9 cellular contexts compared by ENCODE assay signal in genomic region chr11:46672381-46672839, GRCh38. TPM values are rescaled to one million over a fixed set of nuclear protein-coding genes. Genes with fewer than 3 reads are reported as not detected.
DNase-seq lines count a peak whose midpoint lies in the region; ATAC-seq and TF ChIP-seq lines count a peak whose summit lies in the region.
"Had no signal": no experiment of that assay in that cellular context is flagged by ENCODE, and none has a peak within 500 bp of the region (broad histone marks: within the 10 kb centered on the region; RNA-seq: fewer than 3 reads in every experiment).

No MANE protein-coding gene starts in this region.

- H3K9me3 Mint-ChIP-seq in T-helper 1 cell treated with Interleukin-12 subunit alpha and Interleukin-12 subunit beta and Interleukin-4 antibody, amounts not matched to agents 30 μg/mL and 1 μg/mL, for 36 hours, result no peaks in the 10 kb centered on the region
- H3K9me3 Mint-ChIP-seq in nephron (no peaks in the 10 kb centered on the region), chondrocyte (ENCODE audit: low read depth) (no peaks in the 10 kb centered on the region)

- no peak for TF ChIP-seq POLR2A in body of pancreas (IDR thresholded peaks at IDR 0.05)

- no peak for DNase-seq in T-helper 1 cell
- DNase-seq in MV-4-11 (lab: John Stamatoyannopoulos, UW), result peak; percentile 86
- no peak for DNase-seq in body of pancreas
- no peak for DNase-seq in NCI-H226
- DNase-seq in NCI-H1436 (lab: John Stamatoyannopoulos, UW), result no peak
- DNase-seq in chondrocyte (ENCODE audit: low spot score), result no peak

- H3K27me3 Mint-ChIP-seq in T-helper 1 cell treated with Interleukin-12 subunit alpha and Interleukin-12 subunit beta and Interleukin-4 antibody, amounts not matched to agents 30 μg/mL and 1 μg/mL, for 36 hours (ENCODE audit: low read depth), result no peaks in the 10 kb centered on the region
- no peaks in the 10 kb centered on the region for H3K27me3 Mint-ChIP-seq in nephron (ENCODE audit: low read depth)
- H3K27me3 Mint-ChIP-seq in chondrocyte (ENCODE audit: low read depth), result no peaks in the 10 kb centered on the region

- 22 to 65% methylated on average over 2 to 7 of the region's 7 CpGs for WGBS in body of pancreas, 2 donors

- intact Hi-C loops in body of pancreas (cut with DNase I), result no loop called here

- peaks cover 6 to 28% of the 10 kb centered on the region in 2 donors for H3K36me3 ChIP-seq in body of pancreas (replicated peaks in 1 of 2; ENCODE audit: insufficient read depth in 1 of 2, low read depth in 2 of 2)

- H3K36me3 Mint-ChIP-seq in T-helper 1 cell treated with Interleukin-12 subunit alpha and Interleukin-12 subunit beta and Interleukin-4 antibody, amounts not matched to agents 30 μg/mL and 1 μg/mL, for 36 hours (ENCODE audit: low read depth), result peaks cover 46% of the 10 kb centered on the region
- peaks cover 61% of the 10 kb centered on the region for H3K36me3 Mint-ChIP-seq in nephron (ENCODE audit: low read depth)
- H3K36me3 Mint-ChIP-seq in chondrocyte (ENCODE audit: low read depth), result peaks cover 28% of the 10 kb centered on the region

- ATAC-seq in body of pancreas, result no peak

- peak overlapping the region; percentile 86 for H3K27ac Mint-ChIP-seq in T-helper 1 cell treated with Interleukin-12 subunit alpha and Interleukin-12 subunit beta and Interleukin-4 antibody, amounts not matched to agents 30 μg/mL and 1 μg/mL, for 36 hours
- H3K27ac Mint-ChIP-seq in nephron, result peak overlapping the region in 2 of 3 experiments; percentile 23 to 27
- H3K27ac Mint-ChIP-seq in chondrocyte (ENCODE audit: unreplicated experiment), result no peak overlapping the region

- H3K27ac ChIP-seq in body of pancreas, result peak overlapping the region in 3 of 4 donors; percentile 26 to 83 (median 82)

- no peak overlapping the region for H3K4me3 Mint-ChIP-seq in T-helper 1 cell treated with Interleukin-12 subunit alpha and Interleukin-12 subunit beta and Interleukin-4 antibody, amounts not matched to agents 30 μg/mL and 1 μg/mL, for 36 hours
- H3K4me3 Mint-ChIP-seq in nephron (no peak overlapping the region), chondrocyte (ENCODE audit: unreplicated experiment) (no peak overlapping the region)

- H3K4me1 ChIP-seq in body of pancreas, result peaks cover 35% of the 10 kb centered on the region

- TF ChIP-seq CTCF in body of pancreas (IDR thresholded peaks at IDR 0.05), result no peak
- no peak for TF ChIP-seq CTCF in nephron (IDR thresholded peaks at IDR 0.05; ENCODE audit: unreplicated experiment in 3 of 3)
- TF ChIP-seq CTCF in chondrocyte (IDR thresholded peaks at IDR 0.05), result no peak

- no peaks in the 10 kb centered on the region for H3K27me3 ChIP-seq in body of pancreas

- H3K4me3 ChIP-seq in body of pancreas, result no peak overlapping the region

- H3K4me1 Mint-ChIP-seq in T-helper 1 cell treated with Interleukin-12 subunit alpha and Interleukin-12 subunit beta and Interleukin-4 antibody, amounts not matched to agents 30 μg/mL and 1 μg/mL, for 36 hours (ENCODE audit: low read depth), result peaks cover 49% of the 10 kb centered on the region
- H3K4me1 Mint-ChIP-seq in nephron (peaks cover 42% of the 10 kb centered on the region), chondrocyte (ENCODE audit: low read depth) (peaks cover 20% of the 10 kb centered on the region)

- no peaks in the 10 kb centered on the region for H3K9me3 ChIP-seq in body of pancreas

RNA-seq across cellular contexts. Expression of gene ARHGAP1, which starts 28.0 kb away (rescaled TPM):
- total RNA-seq in body of pancreas (10 to 100 TPM; 27.8 to 43.5 TPM), chondrocyte (109 to 163 TPM (median 155 TPM) in 3 replicates)

RNA-seq across cellular contexts. Expression of gene ZNF408, which starts 28.4 kb away (rescaled TPM):
- total RNA-seq in body of pancreas, result 1 to 10 TPM; 6.5 to 7.9 TPM
- total RNA-seq in chondrocyte, result 12.3 to 15.5 TPM (median 14.6 TPM) in 3 replicates

RNA-seq across cellular contexts. Expression of gene F2, which starts 46.6 kb away (rescaled TPM):
- total RNA-seq in body of pancreas, result not detected
- total RNA-seq in chondrocyte, result 0.25 TPM in 1 of 3 replicates, not detected in the others
- total RNA-seq: urinary bladder had no signal

RNA-seq across cellular contexts. Expression of gene ATG13, which starts 55.1 kb away (rescaled TPM):
- total RNA-seq in body of pancreas (10 to 100 TPM; 36.8 to 76.8 TPM), chondrocyte (60.6 to 76.0 TPM (median 67.1 TPM) in 3 replicates)

RNA-seq across cellular contexts. Expression of gene HARBI1, which starts 55.4 kb away (rescaled TPM):
- total RNA-seq in body of pancreas (1 to 10 TPM; 2.0 to 2.6 TPM), chondrocyte (4.3 to 7.3 TPM (median 5.3 TPM) in 3 replicates)
